Comparison of ENCODE assay signal across 11 cellular contexts in the genomic region with DNA sequence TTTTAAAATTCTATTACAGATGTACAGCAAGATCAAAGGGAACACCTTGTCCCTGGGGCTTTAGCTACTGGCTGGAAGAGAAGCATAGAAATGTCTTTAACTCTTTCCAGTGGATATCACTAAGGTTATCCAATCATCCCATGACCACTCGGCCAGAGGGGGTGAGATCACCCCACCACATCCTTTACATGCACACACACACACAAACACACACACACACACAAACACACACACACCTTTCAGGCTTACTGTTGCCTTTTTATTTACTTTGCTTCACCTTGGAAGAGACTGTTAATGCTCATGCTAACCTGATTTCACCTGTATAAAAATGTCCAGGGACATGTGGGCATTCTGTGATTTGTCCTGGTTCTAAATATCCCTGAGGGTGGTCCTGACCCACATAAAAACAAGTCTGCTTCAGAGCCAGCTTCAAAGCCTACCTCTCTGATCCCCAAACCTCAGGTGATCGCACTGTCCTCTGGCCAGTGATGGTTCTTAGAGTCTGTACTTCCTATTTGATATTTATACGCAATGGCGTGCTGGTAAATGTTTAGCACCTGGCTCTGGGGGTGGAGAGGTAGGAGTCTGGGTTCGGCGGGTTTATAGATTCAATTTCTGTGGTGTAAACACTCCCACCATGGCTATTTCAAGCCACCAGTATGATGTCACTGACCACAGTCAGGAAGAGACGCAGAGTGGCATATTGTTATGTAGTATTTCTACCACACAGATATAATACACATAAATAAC.
DNase-seq lines count a peak whose midpoint lies in the region; ATAC-seq, FAIRE-seq and TF ChIP-seq lines count a peak whose summit lies in the region.
"Had no signal": no experiment of that assay in that cellular context is flagged by ENCODE, and none has a peak within 500 bp of the region (broad histone marks: within the 10 kb centered on the region; RNA-seq: fewer than 3 reads in every experiment).

No MANE protein-coding gene starts in this region.

- H3K4me1 Mint-ChIP-seq in activated CD8-positive, alpha-beta T cell treated with anti-CD3 and anti-CD28 coated beads, Interleukin-2, amount 10 ng/mL, durations not matched to agents 7 days and 5 days (ENCODE audit: low read depth), result peaks cover 25% of the 10 kb centered on the region

- FAIRE-seq in GM12891 (lab: Jason Lieb, UNC), result peak; percentile 50
- FAIRE-seq: G401.6 had no signal

- no peaks in the 10 kb centered on the region for H3K27me3 ChIP-seq in left ventricle myocardium inferior (ENCODE audit: low read depth)
- no peaks in the 10 kb centered on the region for H3K27me3 ChIP-seq in osteoblast (ENCODE audit: insufficient read depth, low read length)
- H3K27me3 ChIP-seq: uterus had no signal

- CTCF ChIA-PET in activated CD8-positive, alpha-beta T cell treated with anti-CD3 and anti-CD28 coated beads, Interleukin-2, amount 10 ng/mL, durations not matched to agents 7 days and 5 days (lab: Charles Lee), result interaction anchor here (0.6 to 4.1 kb wide), 5 partner anchors 60 to 1006 kb away, joined by 3 to 31 read pairs (median 3); no protein-coding TSS in a partner anchor

- H3K9me3 ChIP-seq in left ventricle myocardium inferior (replicated peaks), result no peaks in the 10 kb centered on the region
- H3K9me3 ChIP-seq in osteoblast (ENCODE audit: low read depth, low read length), result no peaks in the 10 kb centered on the region
- H3K9me3 ChIP-seq: uterus had no signal

- H3K36me3 ChIP-seq in left ventricle myocardium inferior, result no peaks in the 10 kb centered on the region
- H3K36me3 ChIP-seq in osteoblast (ENCODE audit: insufficient read depth, low read length), result no peaks in the 10 kb centered on the region
- H3K36me3 ChIP-seq: uterus had no signal

- no peaks in the 10 kb centered on the region for H3K27me3 Mint-ChIP-seq in activated CD8-positive, alpha-beta T cell treated with anti-CD3 and anti-CD28 coated beads, Interleukin-2, amount 10 ng/mL, durations not matched to agents 7 days and 5 days (ENCODE audit: low read depth)

- peak; percentile 47; the same call in 1 of the 2 replicates for TF ChIP-seq POLR2A in GM12891 (IDR thresholded peaks at IDR 0.05; ENCODE audit: low read depth, low read length)

- no peak overlapping the region for H3K27ac ChIP-seq in left ventricle myocardium inferior (replicated peaks)
- no peak overlapping the region for H3K27ac ChIP-seq in osteoblast (ENCODE audit: low read depth, low read length)
- H3K27ac ChIP-seq: uterus had no signal

- intact Hi-C loops in left ventricle myocardium inferior (cut with micrococcal nuclease), result no loop called here

- H3K27ac Mint-ChIP-seq in activated CD8-positive, alpha-beta T cell treated with anti-CD3 and anti-CD28 coated beads, Interleukin-2, amount 10 ng/mL, durations not matched to agents 7 days and 5 days, result no peak overlapping the region
- H3K27ac Mint-ChIP-seq: activated T-cell treated with anti-CD3 and anti-CD28 coated beads, Interleukin-2, amount 50 U/mL, for 72 hours had no signal

- H2AFZ ChIP-seq in osteoblast (ENCODE audit: low read length), result no peak overlapping the region

- DNase-seq in GM12891 (ENCODE audit: insufficient read length, low spot score) (no peak), NCI-H345 treated with DMSO at 0.1 percent for 48 hours (lab: John Stamatoyannopoulos, UW; ENCODE audit: unreplicated experiment) (no peak), left ventricle myocardium inferior (no peak), left lobe of liver (ENCODE audit: low spot score) (no peak), osteoblast (ENCODE audit: insufficient read length, low spot score, missing footprints) (no peak)
- peak; percentile 55 for DNase-seq in activated CD8-positive, alpha-beta T cell treated with anti-CD3 and anti-CD28 coated beads, Interleukin-2, amount 10 ng/mL, durations not matched to agents 7 days and 5 days
- DNase-seq: uterus had no signal

- H3K4me3 ChIP-seq in left ventricle myocardium inferior, result no peak overlapping the region
- no peak overlapping the region for H3K4me3 ChIP-seq in osteoblast (ENCODE audit: insufficient read depth, low read length)
- H3K4me3 ChIP-seq: uterus had no signal

- H3K4me3 Mint-ChIP-seq in activated CD8-positive, alpha-beta T cell treated with anti-CD3 and anti-CD28 coated beads, Interleukin-2, amount 10 ng/mL, durations not matched to agents 7 days and 5 days, result peak overlapping the region; percentile 17
- H3K4me3 Mint-ChIP-seq: activated T-cell treated with anti-CD3 and anti-CD28 coated beads, Interleukin-2, amount 50 U/mL, for 72 hours had no signal

- TF ChIP-seq CTCF in left ventricle myocardium inferior (IDR thresholded peaks at IDR 0.05; ENCODE audit: borderline replicate concordance) (no peak), osteoblast (IDR thresholded peaks at IDR 0.05; ENCODE audit: extremely low read depth, low read depth, low read length) (no peak)

- H3K36me3 Mint-ChIP-seq in activated CD8-positive, alpha-beta T cell treated with anti-CD3 and anti-CD28 coated beads, Interleukin-2, amount 10 ng/mL, durations not matched to agents 7 days and 5 days (ENCODE audit: low read depth), result no peaks in the 10 kb centered on the region

- H4K20me1 ChIP-seq in osteoblast (ENCODE audit: insufficient read depth, low read length), result no peaks in the 10 kb centered on the region

- H3K79me2 ChIP-seq in osteoblast (ENCODE audit: insufficient read depth, low read length), result no peaks in the 10 kb centered on the region

- POLR2A ChIA-PET in activated CD8-positive, alpha-beta T cell treated with anti-CD3 and anti-CD28 coated beads, Interleukin-2, amount 10 ng/mL, durations not matched to agents 7 days and 5 days (lab: Charles Lee), result interaction anchor here (1.0 kb wide), 1 partner anchor 341 kb away, joined by 3 read pairs; no protein-coding TSS in a partner anchor

- H3K4me2 ChIP-seq in osteoblast (ENCODE audit: insufficient read depth, low read length), result no peak overlapping the region

- ATAC-seq in GM19463 (IDR thresholded peaks at IDR 0.05; ENCODE audit: unreplicated experiment) (peak; percentile 90), HG03108 (IDR thresholded peaks at IDR 0.05; ENCODE audit: unreplicated experiment) (peak; percentile 91), left lobe of liver (no peak)
- peak; percentile 56 for ATAC-seq in activated CD8-positive, alpha-beta T cell treated with anti-CD3 and anti-CD28 coated beads, Interleukin-2, amount 10 ng/mL, durations not matched to agents 7 days and 5 days

- H3K4me1 ChIP-seq in left ventricle myocardium inferior, result no peaks in the 10 kb centered on the region
- H3K4me1 ChIP-seq in osteoblast (ENCODE audit: insufficient read depth, low read length), result peaks cover 8% of the 10 kb centered on the region
- H3K4me1 ChIP-seq: uterus had no signal

- H3K9me3 Mint-ChIP-seq in activated CD8-positive, alpha-beta T cell treated with anti-CD3 and anti-CD28 coated beads, Interleukin-2, amount 10 ng/mL, durations not matched to agents 7 days and 5 days (ENCODE audit: insufficient read depth), result no peaks in the 10 kb centered on the region
- H3K9me3 Mint-ChIP-seq: activated T-cell treated with anti-CD3 and anti-CD28 coated beads, Interleukin-2, amount 50 U/mL, for 72 hours had no signal

TF ChIP-seq in GM12891, 5 proteins besides CTCF, POLR2A, EP300 and RAD21:
- TF ChIP-seq PAX5 (IDR thresholded peaks at IDR 0.05; ENCODE audit: insufficient read depth, low read length, severe bottlenecking), result peak; percentile 37
- no peak; the same call in 1 of the 2 replicates for TF ChIP-seq POLR2AphosphoS5 (IDR thresholded peaks at IDR 0.05; ENCODE audit: low read depth, low read length)
- TF ChIP-seq POU2F2 (IDR thresholded peaks at IDR 0.05; ENCODE audit: low read depth, low read length), result peak; percentile 80
TF ChIP-seq in GM12891: peak in this region for 2.
